8 cellular contexts compared by ENCODE assay signal in genomic region chr2:205903549-205904129, GRCh38.
DNase-seq lines count a peak whose midpoint lies in the region; ATAC-seq and TF ChIP-seq lines count a peak whose summit lies in the region.

No MANE protein-coding gene starts in this region.

- ATAC-seq in GM18517 (IDR thresholded peaks at IDR 0.05; ENCODE audit: unreplicated experiment): peak; percentile 63
- peak; percentile 66 for ATAC-seq in HG03108 (IDR thresholded peaks at IDR 0.05; ENCODE audit: unreplicated experiment)
- no peak for ATAC-seq in GM19452 (IDR thresholded peaks at IDR 0.05; ENCODE audit: unreplicated experiment)

- H3K4me2 ChIP-seq in SU-DHL-6 (ENCODE audit: low read depth, low read length, poor library complexity, severe bottlenecking): no peak overlapping the region

- no peak overlapping the region for H3K27ac ChIP-seq in SU-DHL-6 (ENCODE audit: low read depth, low read length)

- H3K9ac ChIP-seq in SU-DHL-6 (ENCODE audit: low read length): no peak overlapping the region

- no peaks in the 10 kb centered on the region for H3F3A ChIP-seq in SU-DHL-6 (ENCODE audit: insufficient read depth)

- no peaks in the 10 kb centered on the region for H3K36me3 ChIP-seq in SU-DHL-6 (ENCODE audit: low read length)

- H4K20me1 ChIP-seq in SU-DHL-6 (ENCODE audit: low read depth, low read length): no peaks in the 10 kb centered on the region

- no peaks in the 10 kb centered on the region for H3K79me2 ChIP-seq in SU-DHL-6 (ENCODE audit: insufficient read depth, low read length)

- TF ChIP-seq CTCF in AG10803 (conservative IDR thresholded peaks at IDR 0.05; ENCODE audit: low read length) (peak; percentile 22; the same call in 1 of the 2 replicates), SU-DHL-6 (IDR thresholded peaks at IDR 0.05; ENCODE audit: insufficient read depth, low read length, poor library complexity, severe bottlenecking) (peak; percentile 19)

- no peak overlapping the region for H2AFZ ChIP-seq in SU-DHL-6 (ENCODE audit: low read depth, low read length, severe bottlenecking)

- H3K9me2 ChIP-seq in SU-DHL-6 (replicated peaks; ENCODE audit: insufficient read depth, low read length): no peaks in the 10 kb centered on the region

- no peaks in the 10 kb centered on the region for H3K27me3 ChIP-seq in SU-DHL-6 (ENCODE audit: low read length)

- H3K9me3 ChIP-seq in SU-DHL-6 (ENCODE audit: insufficient read depth, low read length): no peaks in the 10 kb centered on the region

- no peak for DNase-seq in AG10803 (ENCODE audit: low read depth)
- DNase-seq in kidney tubule cell (ENCODE audit: low spot score): peak; percentile 60
- no peak for DNase-seq in stimulated activated CD8-positive, alpha-beta memory T cell treated with anti-CD3 and anti-CD28 coated beads, Interleukin-4, amount 100 ng/mL, for 48 hours
- DNase-seq in 8988T: no peak

- no peak overlapping the region for H3K4me3 ChIP-seq in AG10803 (ENCODE audit: low read length)
- H3K4me3 ChIP-seq in SU-DHL-6 (ENCODE audit: insufficient read depth, low read length, poor library complexity, severe bottlenecking): no peak overlapping the region
